8 cellular contexts compared by ENCODE assay signal in genomic region chr1:21439721-21440629, GRCh38. TPM values are rescaled to one million over a fixed set of nuclear protein-coding genes. Genes with fewer than 3 reads are reported as not detected.
DNase-seq lines count a peak whose midpoint lies in the region; ATAC-seq, FAIRE-seq and TF ChIP-seq lines count a peak whose summit lies in the region.

NBPF3 (plus strand) TSS chr1:21440137; CDS start chr1:21445087, 4,950 bp downstream.

- peak within 1 kb of the TSS; percentile 92 for H3K4me3 Mint-ChIP-seq in activated naive CD4-positive, alpha-beta T cell treated with anti-CD3 and anti-CD28 coated beads for 36 hours

- CTCF ChIA-PET in activated naive CD4-positive, alpha-beta T cell treated with anti-CD3 and anti-CD28 coated beads for 36 hours (lab: Charles Lee) = interaction anchor here (0.6 kb wide), 1 partner anchor 394 kb away, joined by 3 read pairs; no protein-coding TSS in a partner anchor

- H3K4me1 Mint-ChIP-seq in activated naive CD4-positive, alpha-beta T cell treated with anti-CD3 and anti-CD28 coated beads for 36 hours (ENCODE audit: low read depth) = peaks cover 14% of the 10 kb centered on the region

- peak within 1 kb of the TSS; percentile 74 for H3K27ac Mint-ChIP-seq in activated naive CD4-positive, alpha-beta T cell treated with anti-CD3 and anti-CD28 coated beads for 36 hours

- H3K4me3 ChIP-seq in LNCaP clone FGC (ENCODE audit: low read depth, low read length) = peak within 1 kb of the TSS; percentile 54

- in situ Hi-C loops in SK-MEL-5 (cut with HindIII; ENCODE audit: low pct_unique_long_range_greater_than_20kb, low sequenced_read_pairs) = no loop called here

- H3K27me3 Mint-ChIP-seq in activated naive CD4-positive, alpha-beta T cell treated with anti-CD3 and anti-CD28 coated beads for 36 hours (ENCODE audit: low read depth) = peaks cover 3% of the 10 kb centered on the region

- H3K9me3 Mint-ChIP-seq in activated naive CD4-positive, alpha-beta T cell treated with anti-CD3 and anti-CD28 coated beads for 36 hours = no peaks in the 10 kb centered on the region

- no peak for FAIRE-seq in D721Med (lab: Jason Lieb, UNC)

- no peak for TF ChIP-seq CTCF in D721Med (IDR thresholded peaks at IDR 0.05; ENCODE audit: insufficient read depth, missing control alignments)
- no peak for TF ChIP-seq CTCF in LNCaP clone FGC (IDR thresholded peaks at IDR 0.05; ENCODE audit: control insufficient read depth, extremely low read depth, insufficient read depth)
- no peak for TF ChIP-seq CTCF in subcutaneous adipose tissue (IDR thresholded peaks at IDR 0.05; ENCODE audit: low read depth)

- ATAC-seq in GM21619 (IDR thresholded peaks at IDR 0.05; ENCODE audit: unreplicated experiment) = peak; percentile 87

- no peaks in the 10 kb centered on the region for H3K36me3 Mint-ChIP-seq in activated naive CD4-positive, alpha-beta T cell treated with anti-CD3 and anti-CD28 coated beads for 36 hours (ENCODE audit: low read depth)

- DNase-seq in D721Med (ENCODE audit: insufficient read length, low spot score) (peak; percentile 32), LNCaP clone FGC (ENCODE audit: low read depth) (peak; percentile 26), SK-MEL-5 (ENCODE audit: low read depth, low spot score) (peak; percentile 82), germinal center (ENCODE audit: low spot score) (peak; percentile 83), nucleus accumbens (lab: John Stamatoyannopoulos, UW) (peak in 54 of 56 donors; percentile 22 to 92 (median 79))
- DNase-seq in activated naive CD4-positive, alpha-beta T cell treated with anti-CD3 and anti-CD28 coated beads for 36 hours = peak; percentile 90

- intact Hi-C loops in activated naive CD4-positive, alpha-beta T cell treated with anti-CD3 and anti-CD28 coated beads for 36 hours (cut with micrococcal nuclease) = no loop called here

RNA-seq across cellular contexts. Expression of gene NBPF3, which starts in this region (rescaled TPM):
- total RNA-seq in SK-MEL-5 (2014; rRNA removed; shearing (Covaris generic)) = 5.4 and 6.2 TPM in 2 replicates
- 4.0 and 5.2 TPM in 2 replicates for polyA plus RNA-seq in SK-MEL-5 (2015; cell fraction: cytosol; rRNA removed)
- polyA plus RNA-seq in SK-MEL-5 (2015; cell fraction: nucleus; rRNA removed) = 9.3 and 13.3 TPM in 2 replicates
- 1 to 10 TPM; 3.3 to 3.6 TPM for total RNA-seq in activated naive CD4-positive, alpha-beta T cell treated with anti-CD3 and anti-CD28 coated beads for 36 hours
- 10 to 100 TPM in 3 of 4 donors, 1 to 10 TPM in 1; 8.9 to 14.3 (median 12.1) TPM for total RNA-seq in subcutaneous adipose tissue

Comparison
In these comparisons a context has a peak if more than half of its experiments do, and no peak if none do; other contexts are left out.
1. Peak in every context shown above with its lines: DNase-seq, ATAC-seq and H3K4me3 ChIP-seq.
2. DNase-seq: peak in every context shown above with its lines; median percentile 90 in activated naive CD4-positive, alpha-beta T cell treated with anti-CD3 and anti-CD28 coated beads for 36 hours; 83 in germinal center; 82 in SK-MEL-5; 79 in nucleus accumbens; 32 in D721Med; 26 in LNCaP clone FGC.